ENCODE assay signal across 13 cellular contexts in genomic region chr2:231455222-231455621, GRCh38. TPM values are rescaled to one million over a fixed set of nuclear protein-coding genes. Genes with fewer than 3 reads are reported as not detected.
DNase-seq lines count a peak whose midpoint lies in the region; ATAC-seq and TF ChIP-seq lines count a peak whose summit lies in the region.
"Had no signal": no experiment of that assay in that cellular context is flagged by ENCODE, and none has a peak within 500 bp of the region (broad histone marks: within the 10 kb centered on the region; RNA-seq: fewer than 3 reads in every experiment).

No MANE protein-coding gene starts in this region.

- ATAC-seq in CD8-positive, alpha-beta T cell, result no peak
- ATAC-seq in WTC11 (no peak), SK-N-SH treated with all-trans-retinoic acid at 6 μM for 48 hours (no peak), GM21515 (IDR thresholded peaks at IDR 0.05; ENCODE audit: unreplicated experiment) (no peak)
- ATAC-seq: left lobe of liver had no signal

- intact Hi-C loops in CD8-positive, alpha-beta T cell (cut with DNase I, micrococcal nuclease), result no loop called here

- H3K9me3 Mint-ChIP-seq in CD8-positive, alpha-beta T cell, result no peaks in the 10 kb centered on the region
- no peaks in the 10 kb centered on the region for H3K9me3 Mint-ChIP-seq in WTC11
- H3K9me3 Mint-ChIP-seq in immature natural killer cell, result no peaks in the 10 kb centered on the region

- peaks cover under 1% of the 10 kb centered on the region for H3K4me1 ChIP-seq in CD8-positive, alpha-beta T cell (ENCODE audit: insufficient read depth, low read length)

- no peaks in the 10 kb centered on the region for H3K9me3 ChIP-seq in CD8-positive, alpha-beta T cell (ENCODE audit: low read length)

- H3K4me3 Mint-ChIP-seq in CD8-positive, alpha-beta T cell, result no peak overlapping the region
- H3K4me3 Mint-ChIP-seq in WTC11, result no peak overlapping the region
- H3K4me3 Mint-ChIP-seq in immature natural killer cell, result peak overlapping the region in 1 of 5 donors; percentile 48

- POLR2A ChIA-PET in CD8-positive, alpha-beta T cell (lab: Charles Lee), result interaction anchor here (5.3 kb wide), 1 partner anchor 8 kb away, joined by 60 read pairs; the partner anchor contains the start of gene NCL
- POLR2A ChIA-PET in WTC11 (lab: Charles Lee), result interaction anchor here (0.6 to 4.8 kb wide), 2 partner anchors 9 to 1091 kb away, joined by 3 to 57 read pairs; partner anchors contain the start of gene NCL

- H3K4me1 Mint-ChIP-seq in CD8-positive, alpha-beta T cell (ENCODE audit: low read depth), result peaks cover 33% of the 10 kb centered on the region
- H3K4me1 Mint-ChIP-seq in WTC11 (peaks cover 55% of the 10 kb centered on the region), immature natural killer cell (peaks cover 12 to 45% of the 10 kb centered on the region in 2 donors)

- no peak for DNase-seq in CD8-positive, alpha-beta T cell
- DNase-seq in WTC11 (ENCODE audit: low spot score), result no peak
- no peak for DNase-seq in immature natural killer cell
- DNase-seq in NCI-H524 (lab: John Stamatoyannopoulos, UW), result no peak
- no peak for DNase-seq in GM13976 (ENCODE audit: low spot score)
- DNase-seq: activated CD4-positive, alpha-beta T cell treated with anti-CD3 and anti-CD28 coated beads, Interleukin-2, amount 50 U/mL, for 48 hours; EL; NCI-H1436 treated with DMSO at 0.1 percent for 48 hours; NCI-H510A had no signal

- peaks cover 77% of the 10 kb centered on the region for H3K36me3 ChIP-seq in CD8-positive, alpha-beta T cell (ENCODE audit: insufficient read depth, low read length)

- peak overlapping the region; percentile 70 for H3K27ac Mint-ChIP-seq in CD8-positive, alpha-beta T cell
- peak overlapping the region; percentile 60 for H3K27ac Mint-ChIP-seq in WTC11
- H3K27ac Mint-ChIP-seq in immature natural killer cell, result peak overlapping the region; percentile 25 to 83 (median 65)

- no peak for TF ChIP-seq CTCF in 22Rv1 (IDR thresholded peaks at IDR 0.05)
- TF ChIP-seq CTCF in CD8-positive, alpha-beta T cell (IDR thresholded peaks at IDR 0.05), result no peak
- no peak for TF ChIP-seq CTCF in WTC11 (IDR thresholded peaks at IDR 0.05)
- no peak for TF ChIP-seq CTCF in GM13976 (IDR thresholded peaks at IDR 0.05; ENCODE audit: borderline replicate concordance, control extremely low read depth, extremely low read depth, insufficient read depth, missing control alignments)

- H3K27ac ChIP-seq in 22Rv1, result peak overlapping the region; percentile 54; the same call in 1 of the 2 replicates
- no peak overlapping the region for H3K27ac ChIP-seq in CD8-positive, alpha-beta T cell (ENCODE audit: low read depth, low read length)

- no peak overlapping the region for H3K4me3 ChIP-seq in CD8-positive, alpha-beta T cell (ENCODE audit: low read depth, low read length)

- in situ Hi-C loops in GM13976 (cut with MboI; ENCODE audit: low sequenced_read_pairs, unreplicated experiment), result no loop called here

- H3K27me3 Mint-ChIP-seq in CD8-positive, alpha-beta T cell (ENCODE audit: low read depth), result no peaks in the 10 kb centered on the region
- H3K27me3 Mint-ChIP-seq in WTC11 (ENCODE audit: low read depth) (no peaks in the 10 kb centered on the region), immature natural killer cell (ENCODE audit: low read depth in 3 of 3) (peaks cover 14 to 32% (median 28%) of the 10 kb centered on the region in 3 donors)

- CTCF ChIA-PET in CD8-positive, alpha-beta T cell (lab: Charles Lee), result interaction anchor here (0.9 to 1.4 kb wide), 2 partner anchors 103 to 351 kb away, joined by 3 to 6 read pairs; no protein-coding TSS in a partner anchor
- CTCF ChIA-PET in WTC11 (lab: Charles Lee), result interaction anchor here (1.6 kb wide), 1 partner anchor 44 kb away, joined by 3 read pairs; no protein-coding TSS in a partner anchor

- peaks cover 81% of the 10 kb centered on the region for H3K36me3 Mint-ChIP-seq in CD8-positive, alpha-beta T cell
- H3K36me3 Mint-ChIP-seq in WTC11, result peaks cover 84% of the 10 kb centered on the region
- H3K36me3 Mint-ChIP-seq in immature natural killer cell, result peaks cover 47 to 65% (median 56%) of the 10 kb centered on the region in 3 donors

- H3K27me3 ChIP-seq in CD8-positive, alpha-beta T cell (ENCODE audit: insufficient read depth, low read length), result no peaks in the 10 kb centered on the region

TF ChIP-seq in WTC11, 78 proteins besides CTCF, POLR2A, EP300 and RAD21:
- TF ChIP-seq ESRRA (CRISPR knock-in tag; IDR thresholded peaks at IDR 0.05; ENCODE audit: borderline replicate concordance) (no peak), AR (CRISPR knock-in tag; IDR thresholded peaks at IDR 0.05) (peak; percentile 75; the same call in 1 of the 2 replicates)
TF ChIP-seq in WTC11: peak in this region for 1.

TF ChIP-seq in SK-N-SH treated with all-trans-retinoic acid at 6 μM for 48 hours, 23 proteins besides CTCF, POLR2A, EP300 and RAD21 (continues in another document):
- TF ChIP-seq ZNF70 (CRISPR knock-in tag; IDR thresholded peaks at IDR 0.05) (no peak), ESRRG (CRISPR knock-in tag; IDR thresholded peaks at IDR 0.05) (no peak), CREB5 (CRISPR knock-in tag; IDR thresholded peaks at IDR 0.05; ENCODE audit: low read depth) (no peak), GLIS3 (CRISPR knock-in tag; IDR thresholded peaks at IDR 0.05) (no peak), TCF4 (CRISPR knock-in tag; IDR thresholded peaks at IDR 0.05; ENCODE audit: borderline replicate concordance) (no peak), ZNF565 (CRISPR knock-in tag; conservative IDR thresholded peaks at IDR 0.05; ENCODE audit: low read depth) (no peak), PATZ1 (CRISPR knock-in tag; IDR thresholded peaks at IDR 0.05; ENCODE audit: borderline replicate concordance) (no peak), CSDC2 (CRISPR knock-in tag; IDR thresholded peaks at IDR 0.05) (no peak), ZFP3 (CRISPR knock-in tag; IDR thresholded peaks at IDR 0.05) (no peak), TSHZ2 (CRISPR knock-in tag; IDR thresholded peaks at IDR 0.05) (no peak), ZC3H10 (CRISPR knock-in tag; IDR thresholded peaks at IDR 0.05) (no peak), RARB (CRISPR knock-in tag; IDR thresholded peaks at IDR 0.05) (no peak), TOX (CRISPR knock-in tag; IDR thresholded peaks at IDR 0.05; ENCODE audit: borderline replicate concordance) (no peak), ISL1 (CRISPR knock-in tag; IDR thresholded peaks at IDR 0.05) (no peak), OSR1 (CRISPR knock-in tag; IDR thresholded peaks at IDR 0.05) (no peak)

RNA-seq across cellular contexts. Expression of gene NCL, which starts 9.1 kb away (rescaled TPM):
- 100 to 1,000 TPM; 390 to 394 TPM for total RNA-seq in CD8-positive, alpha-beta T cell
- total RNA-seq in WTC11 (2021), result 944 to 1,223 TPM (median 1,004 TPM) in 3 replicates
- 100 to 1,000 TPM; 110 to 602 (median 239) TPM for polyA plus RNA-seq in immature natural killer cell

RNA-seq across cellular contexts. Expression of gene B3GNT7, which starts 59.7 kb away (rescaled TPM):
- 1 to 10 TPM; 2.7 to 3.4 TPM for total RNA-seq in CD8-positive, alpha-beta T cell
- 151 to 197 TPM (median 194 TPM) in 3 replicates for total RNA-seq in WTC11 (2021)
- polyA plus RNA-seq in immature natural killer cell, result 1 to 10 TPM; 5.8 to 8.9 (median 7.8) TPM

Comparison
In these comparisons a context has a peak if more than half of its experiments do, and no peak if none do; other contexts are left out.
1. RNA of gene B3GNT7, which starts 59.7 kb away (total RNA-seq): 151 to 197 TPM in WTC11; 2.7 to 3.4 TPM in CD8-positive, alpha-beta T cell; every median in the first group is over 10 times any median in the second.
2. Peak in every context shown above with its lines, with median percentiles within 50 percentile points of each other: H3K27ac Mint-ChIP-seq.